ENCODE assay signal across 20 cellular contexts in genomic region chr1:229011022-229011421, GRCh38.
"Had no signal": no experiment of that assay in that cellular context is flagged by ENCODE, and none has a peak within 500 bp of the region (broad histone marks: within the 10 kb centered on the region; RNA-seq: fewer than 3 reads in every experiment).

No MANE protein-coding gene starts in this region.

- H3K36me3 ChIP-seq: adrenal gland had no signal

- H3K27me3 ChIP-seq: adrenal gland had no signal

- H3K4me3 ChIP-seq: adrenal gland had no signal

- ATAC-seq: activated CD4-positive, CD25-positive, alpha-beta regulatory T cell treated with anti-CD3 and anti-CD28 coated beads, Interleukin-2, amount 50 U/mL, for 24 hours; activated CD8-positive, alpha-beta T cell treated with anti-CD3 and anti-CD28 coated beads for 36 hours; activated T-cell treated with anti-CD3 and anti-CD28 coated beads, Interleukin-2, amount 50 U/mL, for 72 hours had no signal

- DNase-seq: activated CD4-positive, alpha-beta T cell treated with anti-CD3 and anti-CD28 coated beads for 4 hours; activated CD8-positive, alpha-beta memory T cell treated with anti-CD3 and anti-CD28 coated beads, Interleukin-2, amount 50 U/mL, for 4 hours; activated CD8-positive, alpha-beta T cell treated with anti-CD3 and anti-CD28 coated beads for 36 hours; activated gamma-delta T cell treated with Interleukin-2 at 50 U/mL for 16 hours; activated naive CD4-positive, alpha-beta T cell treated with anti-CD3 and anti-CD28 coated beads, Interleukin-2, amount 10 ng/mL, durations not matched to agents 7 days and 5 days; activated naive CD8-positive, alpha-beta T cell treated with anti-CD3 and anti-CD28 coated beads, Interleukin-2, amount 10 ng/mL, durations not matched to agents 7 days and 5 days; activated T-cell treated with anti-CD3 and anti-CD28 coated beads, Interleukin-2, amount 50 U/mL, for 72 hours; adrenal gland; anterior cingulate cortex; cerebellar nuclear complex; IMR-90; KG1; NCI-H1092 treated with DMSO at 0.1 percent for 48 hours; NCI-H1417 treated with DMSO at 0.1 percent for 48 hours; NCI-H1694; NCI-H2081; NCI-H524 treated with DMSO at 0.1 percent for 48 hours; NCI-H748 treated with DMSO at 0.1 percent for 48 hours; SHP77 treated with DMSO at 0.1 percent for 48 hours had no signal

- H3K9me3 ChIP-seq: adrenal gland had no signal

- H3K27ac ChIP-seq: adrenal gland had no signal

- H3K4me1 ChIP-seq: adrenal gland had no signal
